Comparison of ENCODE assay signal across 1 cellular context in the genomic region with DNA sequence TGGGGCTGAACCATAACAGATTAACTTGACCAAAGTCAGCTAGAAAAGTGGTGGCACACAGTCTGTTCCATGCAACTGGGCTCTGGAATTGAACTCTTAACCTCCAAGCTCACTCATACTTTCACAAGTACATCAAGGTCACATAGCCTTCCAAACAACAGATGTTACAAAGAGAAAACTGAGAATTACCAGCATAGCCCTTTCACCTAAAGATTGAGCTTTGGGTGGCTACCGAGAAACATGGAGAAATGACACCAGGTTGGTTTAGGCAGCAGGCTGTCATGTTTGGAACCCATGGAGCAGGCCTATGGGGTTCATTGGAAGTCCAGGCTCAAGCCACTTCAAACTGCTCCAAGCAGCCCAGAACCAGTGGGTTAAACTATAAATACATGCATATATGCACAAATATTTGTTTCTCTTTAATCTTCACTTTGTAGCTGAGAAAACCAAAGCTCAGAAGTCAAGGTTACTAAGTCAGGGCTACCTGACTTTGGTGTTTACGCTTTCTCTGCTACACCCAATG.
TF ChIP-seq lines count a peak whose summit lies in the region.

No MANE protein-coding gene starts in this region.

TF ChIP-seq in GM23338, 12 proteins besides CTCF, POLR2A, EP300 and RAD21 (continued from another document):
- TF ChIP-seq, protein P1, sequence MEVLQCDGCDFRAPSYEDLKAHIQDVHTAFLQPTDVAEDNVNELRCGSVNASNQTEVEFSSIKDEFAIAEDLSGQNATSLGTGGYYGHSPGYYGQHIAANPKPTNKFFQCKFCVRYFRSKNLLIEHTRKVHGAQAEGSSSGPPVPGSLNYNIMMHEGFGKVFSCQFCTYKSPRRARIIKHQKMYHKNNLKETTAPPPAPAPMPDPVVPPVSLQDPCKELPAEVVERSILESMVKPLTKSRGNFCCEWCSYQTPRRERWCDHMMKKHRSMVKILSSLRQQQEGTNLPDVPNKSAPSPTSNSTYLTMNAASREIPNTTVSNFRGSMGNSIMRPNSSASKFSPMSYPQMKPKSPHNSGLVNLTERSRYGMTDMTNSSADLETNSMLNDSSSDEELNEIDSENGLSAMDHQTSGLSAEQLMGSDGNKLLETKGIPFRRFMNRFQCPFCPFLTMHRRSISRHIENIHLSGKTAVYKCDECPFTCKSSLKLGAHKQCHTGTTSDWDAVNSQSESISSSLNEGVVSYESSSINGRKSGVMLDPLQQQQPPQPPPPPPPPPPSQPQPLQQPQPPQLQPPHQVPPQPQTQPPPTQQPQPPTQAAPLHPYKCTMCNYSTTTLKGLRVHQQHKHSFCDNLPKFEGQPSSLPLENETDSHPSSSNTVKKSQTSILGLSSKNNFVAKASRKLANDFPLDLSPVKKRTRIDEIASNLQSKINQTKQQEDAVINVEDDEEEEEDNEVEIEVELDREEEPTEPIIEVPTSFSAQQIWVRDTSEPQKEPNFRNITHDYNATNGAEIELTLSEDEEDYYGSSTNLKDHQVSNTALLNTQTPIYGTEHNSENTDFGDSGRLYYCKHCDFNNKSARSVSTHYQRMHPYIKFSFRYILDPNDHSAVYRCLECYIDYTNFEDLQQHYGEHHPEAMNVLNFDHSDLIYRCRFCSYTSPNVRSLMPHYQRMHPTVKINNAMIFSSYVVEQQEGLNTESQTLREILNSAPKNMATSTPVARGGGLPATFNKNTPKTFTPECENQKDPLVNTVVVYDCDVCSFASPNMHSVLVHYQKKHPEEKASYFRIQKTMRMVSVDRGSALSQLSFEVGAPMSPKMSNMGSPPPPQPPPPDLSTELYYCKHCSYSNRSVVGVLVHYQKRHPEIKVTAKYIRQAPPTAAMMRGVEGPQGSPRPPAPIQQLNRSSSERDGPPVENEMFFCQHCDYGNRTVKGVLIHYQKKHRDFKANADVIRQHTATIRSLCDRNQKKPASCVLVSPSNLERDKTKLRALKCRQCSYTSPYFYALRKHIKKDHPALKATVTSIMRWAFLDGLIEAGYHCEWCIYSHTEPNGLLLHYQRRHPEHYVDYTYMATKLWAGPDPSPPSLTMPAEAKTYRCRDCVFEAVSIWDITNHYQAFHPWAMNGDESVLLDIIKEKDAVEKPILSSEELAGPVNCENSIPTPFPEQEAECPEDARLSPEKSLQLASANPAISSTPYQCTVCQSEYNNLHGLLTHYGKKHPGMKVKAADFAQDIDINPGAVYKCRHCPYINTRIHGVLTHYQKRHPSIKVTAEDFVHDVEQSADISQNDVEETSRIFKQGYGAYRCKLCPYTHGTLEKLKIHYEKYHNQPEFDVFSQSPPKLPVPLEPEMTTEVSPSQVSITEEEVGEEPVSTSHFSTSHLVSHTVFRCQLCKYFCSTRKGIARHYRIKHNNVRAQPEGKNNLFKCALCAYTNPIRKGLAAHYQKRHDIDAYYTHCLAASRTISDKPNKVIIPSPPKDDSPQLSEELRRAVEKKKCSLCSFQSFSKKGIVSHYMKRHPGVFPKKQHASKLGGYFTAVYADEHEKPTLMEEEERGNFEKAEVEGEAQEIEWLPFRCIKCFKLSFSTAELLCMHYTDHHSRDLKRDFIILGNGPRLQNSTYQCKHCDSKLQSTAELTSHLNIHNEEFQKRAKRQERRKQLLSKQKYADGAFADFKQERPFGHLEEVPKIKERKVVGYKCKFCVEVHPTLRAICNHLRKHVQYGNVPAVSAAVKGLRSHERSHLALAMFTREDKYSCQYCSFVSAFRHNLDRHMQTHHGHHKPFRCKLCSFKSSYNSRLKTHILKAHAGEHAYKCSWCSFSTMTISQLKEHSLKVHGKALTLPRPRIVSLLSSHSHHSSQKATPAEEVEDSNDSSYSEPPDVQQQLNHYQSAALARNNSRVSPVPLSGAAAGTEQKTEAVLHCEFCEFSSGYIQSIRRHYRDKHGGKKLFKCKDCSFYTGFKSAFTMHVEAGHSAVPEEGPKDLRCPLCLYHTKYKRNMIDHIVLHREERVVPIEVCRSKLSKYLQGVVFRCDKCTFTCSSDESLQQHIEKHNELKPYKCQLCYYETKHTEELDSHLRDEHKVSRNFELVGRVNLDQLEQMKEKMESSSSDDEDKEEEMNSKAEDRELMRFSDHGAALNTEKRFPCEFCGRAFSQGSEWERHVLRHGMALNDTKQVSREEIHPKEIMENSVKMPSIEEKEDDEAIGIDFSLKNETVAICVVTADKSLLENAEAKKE (CRISPR knock-in tag; IDR thresholded peaks at IDR 0.05) = no peak
- TF ChIP-seq, protein P2, sequence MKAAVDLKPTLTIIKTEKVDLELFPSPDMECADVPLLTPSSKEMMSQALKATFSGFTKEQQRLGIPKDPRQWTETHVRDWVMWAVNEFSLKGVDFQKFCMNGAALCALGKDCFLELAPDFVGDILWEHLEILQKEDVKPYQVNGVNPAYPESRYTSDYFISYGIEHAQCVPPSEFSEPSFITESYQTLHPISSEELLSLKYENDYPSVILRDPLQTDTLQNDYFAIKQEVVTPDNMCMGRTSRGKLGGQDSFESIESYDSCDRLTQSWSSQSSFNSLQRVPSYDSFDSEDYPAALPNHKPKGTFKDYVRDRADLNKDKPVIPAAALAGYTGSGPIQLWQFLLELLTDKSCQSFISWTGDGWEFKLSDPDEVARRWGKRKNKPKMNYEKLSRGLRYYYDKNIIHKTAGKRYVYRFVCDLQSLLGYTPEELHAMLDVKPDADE (IDR thresholded peaks at IDR 0.05) = no peak
- TF ChIP-seq EZH2phosphoT487 (IDR thresholded peaks at IDR 0.05; ENCODE audit: unreplicated experiment) = no peak
- no peak for TF ChIP-seq EZH2 (IDR thresholded peaks at IDR 0.05; ENCODE audit: low read depth, unreplicated experiment)
- TF ChIP-seq STAT1 (IDR thresholded peaks at IDR 0.05; ENCODE audit: unreplicated experiment) = no peak
- TF ChIP-seq ZNF331 (CRISPR knock-in tag; IDR thresholded peaks at IDR 0.05; ENCODE audit: low read depth) = no peak
- no peak for TF ChIP-seq NANOG (IDR thresholded peaks at IDR 0.05; ENCODE audit: borderline replicate concordance)
- TF ChIP-seq, protein P3, sequence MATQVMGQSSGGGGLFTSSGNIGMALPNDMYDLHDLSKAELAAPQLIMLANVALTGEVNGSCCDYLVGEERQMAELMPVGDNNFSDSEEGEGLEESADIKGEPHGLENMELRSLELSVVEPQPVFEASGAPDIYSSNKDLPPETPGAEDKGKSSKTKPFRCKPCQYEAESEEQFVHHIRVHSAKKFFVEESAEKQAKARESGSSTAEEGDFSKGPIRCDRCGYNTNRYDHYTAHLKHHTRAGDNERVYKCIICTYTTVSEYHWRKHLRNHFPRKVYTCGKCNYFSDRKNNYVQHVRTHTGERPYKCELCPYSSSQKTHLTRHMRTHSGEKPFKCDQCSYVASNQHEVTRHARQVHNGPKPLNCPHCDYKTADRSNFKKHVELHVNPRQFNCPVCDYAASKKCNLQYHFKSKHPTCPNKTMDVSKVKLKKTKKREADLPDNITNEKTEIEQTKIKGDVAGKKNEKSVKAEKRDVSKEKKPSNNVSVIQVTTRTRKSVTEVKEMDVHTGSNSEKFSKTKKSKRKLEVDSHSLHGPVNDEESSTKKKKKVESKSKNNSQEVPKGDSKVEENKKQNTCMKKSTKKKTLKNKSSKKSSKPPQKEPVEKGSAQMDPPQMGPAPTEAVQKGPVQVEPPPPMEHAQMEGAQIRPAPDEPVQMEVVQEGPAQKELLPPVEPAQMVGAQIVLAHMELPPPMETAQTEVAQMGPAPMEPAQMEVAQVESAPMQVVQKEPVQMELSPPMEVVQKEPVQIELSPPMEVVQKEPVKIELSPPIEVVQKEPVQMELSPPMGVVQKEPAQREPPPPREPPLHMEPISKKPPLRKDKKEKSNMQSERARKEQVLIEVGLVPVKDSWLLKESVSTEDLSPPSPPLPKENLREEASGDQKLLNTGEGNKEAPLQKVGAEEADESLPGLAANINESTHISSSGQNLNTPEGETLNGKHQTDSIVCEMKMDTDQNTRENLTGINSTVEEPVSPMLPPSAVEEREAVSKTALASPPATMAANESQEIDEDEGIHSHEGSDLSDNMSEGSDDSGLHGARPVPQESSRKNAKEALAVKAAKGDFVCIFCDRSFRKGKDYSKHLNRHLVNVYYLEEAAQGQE (IDR thresholded peaks at IDR 0.05; ENCODE audit: unreplicated experiment) = no peak
- no peak for TF ChIP-seq CREB1 (CRISPR knock-in tag; IDR thresholded peaks at IDR 0.05; ENCODE audit: low read depth)
- TF ChIP-seq ZNF114 (CRISPR knock-in tag; IDR thresholded peaks at IDR 0.05) = no peak
